Comparison of ENCODE assay signal across 17 cellular contexts in the genomic region with DNA sequence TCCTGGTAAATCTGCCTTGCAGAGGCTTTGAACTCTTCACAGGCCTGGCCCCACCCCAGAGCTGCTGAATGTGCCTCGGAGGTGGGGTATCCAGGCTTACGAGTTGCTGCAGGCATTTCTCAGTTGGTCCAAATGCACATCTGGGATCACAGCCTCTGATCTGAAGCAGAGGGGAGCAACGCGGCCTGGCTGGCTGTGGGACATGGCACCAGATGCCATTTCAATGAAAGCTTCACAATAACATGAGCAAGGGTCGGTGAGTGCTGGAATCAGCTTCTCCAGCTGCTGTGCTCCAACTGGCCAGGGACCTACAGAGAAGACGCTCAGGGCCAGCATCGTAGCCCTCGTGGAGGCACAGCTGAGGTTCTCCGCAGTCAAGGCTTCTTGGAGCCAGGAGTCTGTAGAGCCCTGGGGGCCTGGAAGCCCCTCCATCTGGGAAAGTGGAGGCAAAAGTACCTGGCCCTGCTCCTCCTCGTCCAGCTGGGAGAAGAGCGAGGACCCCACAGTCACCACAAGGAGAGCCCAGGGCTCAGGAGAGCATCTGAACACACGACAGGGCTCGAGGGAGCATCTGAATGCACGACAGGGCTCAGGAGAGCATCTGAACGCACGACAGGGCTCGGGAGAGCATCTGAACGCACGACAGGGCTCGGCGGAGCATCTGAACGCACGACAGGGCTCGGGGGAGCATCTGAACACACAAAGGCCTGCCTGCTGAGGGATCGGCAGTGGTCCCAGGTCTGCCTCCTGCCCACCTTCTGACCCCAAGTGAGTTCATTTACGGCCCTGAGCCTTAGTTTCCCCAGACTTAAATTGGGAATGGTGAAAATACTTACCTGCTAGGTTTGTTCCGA.
DNase-seq lines count a peak whose midpoint lies in the region; ATAC-seq and TF ChIP-seq lines count a peak whose summit lies in the region.
"Had no signal": no experiment of that assay in that cellular context is flagged by ENCODE, and none has a peak within 500 bp of the region (broad histone marks: within the 10 kb centered on the region; RNA-seq: fewer than 3 reads in every experiment).

No MANE protein-coding gene starts in this region.

- H3K27ac ChIP-seq in upper lobe of right lung = no peak overlapping the region
- H3K27ac ChIP-seq: KMS-11 had no signal

- H3K4me1 Mint-ChIP-seq in activated T-cell treated with anti-CD3 and anti-CD28 coated beads, Interleukin-2, amount 50 U/mL, for 24 hours (ENCODE audit: low read depth) = no peaks in the 10 kb centered on the region
- H3K4me1 Mint-ChIP-seq in activated T-cell treated with anti-CD3 and anti-CD28 coated beads, Interleukin-2, amount 50 U/mL, for 4 hours (ENCODE audit: low read depth) = no peaks in the 10 kb centered on the region
- H3K4me1 Mint-ChIP-seq in chondrocyte (ENCODE audit: low read depth) = peaks cover 6% of the 10 kb centered on the region

- no peak overlapping the region for H3K4me3 Mint-ChIP-seq in activated T-cell treated with anti-CD3 and anti-CD28 coated beads, Interleukin-2, amount 50 U/mL, for 24 hours
- no peak overlapping the region for H3K4me3 Mint-ChIP-seq in activated T-cell treated with anti-CD3 and anti-CD28 coated beads, Interleukin-2, amount 50 U/mL, for 4 hours
- no peak overlapping the region for H3K4me3 Mint-ChIP-seq in chondrocyte (ENCODE audit: unreplicated experiment)
- H3K4me3 Mint-ChIP-seq: activated naive CD4-positive, alpha-beta T cell treated with anti-CD3 and anti-CD28 coated beads for 36 hours had no signal

- intact Hi-C loops in posterior vena cava (cut with DNase I) (no loop called here), upper lobe of right lung (cut with DNase I) (no loop called here)

- no peak for TF ChIP-seq CTCF in chondrocyte (IDR thresholded peaks at IDR 0.05)
- no peak for TF ChIP-seq CTCF in upper lobe of right lung (IDR thresholded peaks at IDR 0.05)

- no peaks in the 10 kb centered on the region for H3K36me3 Mint-ChIP-seq in activated T-cell treated with anti-CD3 and anti-CD28 coated beads, Interleukin-2, amount 50 U/mL, for 24 hours (ENCODE audit: low read depth)
- no peaks in the 10 kb centered on the region for H3K36me3 Mint-ChIP-seq in activated T-cell treated with anti-CD3 and anti-CD28 coated beads, Interleukin-2, amount 50 U/mL, for 4 hours (ENCODE audit: insufficient read depth)
- peaks cover under 1% of the 10 kb centered on the region for H3K36me3 Mint-ChIP-seq in chondrocyte (ENCODE audit: low read depth)

- peaks cover 10% of the 10 kb centered on the region for H3K9me3 Mint-ChIP-seq in activated T-cell treated with anti-CD3 and anti-CD28 coated beads, Interleukin-2, amount 50 U/mL, for 24 hours
- peaks cover 16% of the 10 kb centered on the region for H3K9me3 Mint-ChIP-seq in activated T-cell treated with anti-CD3 and anti-CD28 coated beads, Interleukin-2, amount 50 U/mL, for 4 hours
- peaks cover 14% of the 10 kb centered on the region for H3K9me3 Mint-ChIP-seq in chondrocyte (ENCODE audit: low read depth)

- H3K9me3 ChIP-seq in upper lobe of right lung = peaks cover 11% of the 10 kb centered on the region

- H3K27ac Mint-ChIP-seq in activated T-cell treated with anti-CD3 and anti-CD28 coated beads, Interleukin-2, amount 50 U/mL, for 24 hours = no peak overlapping the region
- no peak overlapping the region for H3K27ac Mint-ChIP-seq in chondrocyte (ENCODE audit: unreplicated experiment)
- H3K27ac Mint-ChIP-seq: activated naive CD4-positive, alpha-beta T cell treated with anti-CD3 and anti-CD28 coated beads for 36 hours had no signal

- no peak overlapping the region for H3K4me3 ChIP-seq in upper lobe of right lung

- peaks cover 13% of the 10 kb centered on the region for H3K4me1 ChIP-seq in upper lobe of right lung

- ATAC-seq in activated T-cell treated with anti-CD3 and anti-CD28 coated beads, Interleukin-2, amount 50 U/mL, for 4 hours = no peak
- ATAC-seq in upper lobe of right lung (no peak), HG03159 (IDR thresholded peaks at IDR 0.05; ENCODE audit: unreplicated experiment) (no peak), HG03108 (IDR thresholded peaks at IDR 0.05; ENCODE audit: unreplicated experiment) (no peak)
- ATAC-seq: right cardiac atrium had no signal

- no peaks in the 10 kb centered on the region for H3K27me3 ChIP-seq in upper lobe of right lung

- peak; percentile 8 for DNase-seq in activated T-cell treated with anti-CD3 and anti-CD28 coated beads, Interleukin-2, amount 50 U/mL, for 24 hours
- DNase-seq in activated T-cell treated with anti-CD3 and anti-CD28 coated beads, Interleukin-2, amount 50 U/mL, for 4 hours = no peak
- DNase-seq in chondrocyte (ENCODE audit: low spot score) (peak; percentile 56), posterior vena cava (ENCODE audit: low spot score) (peak; percentile 67), upper lobe of right lung (peak; percentile 46), NCI-H2081 (lab: John Stamatoyannopoulos, UW) (no peak)
- DNase-seq: activated naive CD4-positive, alpha-beta T cell treated with anti-CD3 and anti-CD28 coated beads for 36 hours; cortex of kidney; foreskin fibroblast; NCI-H1092 treated with DMSO at 0.1 percent for 48 hours; SIG-M5; stimulated activated CD4-positive, alpha-beta T cell treated with anti-CD3 and anti-CD28 coated beads, Interleukin-1b, Interleukin-23, amount 100 ng/mL, for 48 hours; T-helper 2 cell had no signal

- no peaks in the 10 kb centered on the region for H3K36me3 ChIP-seq in upper lobe of right lung

- peaks cover 5% of the 10 kb centered on the region for H3K27me3 Mint-ChIP-seq in activated T-cell treated with anti-CD3 and anti-CD28 coated beads, Interleukin-2, amount 50 U/mL, for 24 hours
- H3K27me3 Mint-ChIP-seq in activated T-cell treated with anti-CD3 and anti-CD28 coated beads, Interleukin-2, amount 50 U/mL, for 4 hours (ENCODE audit: low read depth) = peaks cover 5% of the 10 kb centered on the region
- peaks cover 8% of the 10 kb centered on the region for H3K27me3 Mint-ChIP-seq in chondrocyte (ENCODE audit: low read depth)

Comparison
In these comparisons a context has a peak if more than half of its experiments do, and no peak if none do; other contexts are left out.
1. DNase-seq: peak in activated T-cell treated with anti-CD3 and anti-CD28 coated beads, Interleukin-2, amount 50 U/mL, for 24 hours (single experiment), chondrocyte (single experiment), posterior vena cava (single experiment) and upper lobe of right lung (single experiment); none in activated T-cell treated with anti-CD3 and anti-CD28 coated beads, Interleukin-2, amount 50 U/mL, for 4 hours (single experiment) and NCI-H2081 (0 of 2).